8 cellular contexts compared by ENCODE assay signal in genomic region chrX:138128025-138128671, GRCh38.
DNase-seq lines count a peak whose midpoint lies in the region; ATAC-seq and TF ChIP-seq lines count a peak whose summit lies in the region.

No MANE protein-coding gene starts in this region.

- DNase-seq in activated naive CD4-positive, alpha-beta T cell treated with anti-CD3 and anti-CD28 coated beads, Interleukin-2, amount 10 ng/mL, durations not matched to agents 7 days and 5 days = peak; percentile 19
- DNase-seq in activated naive CD4-positive, alpha-beta T cell treated with Interleukin-2 at 50 U/mL for 16 hours = no peak
- DNase-seq in GM20000 (ENCODE audit: low spot score) (peak; percentile 10), RPMI8226 (peak; percentile 38), fibroblast of pulmonary artery (ENCODE audit: low read depth) (peak; percentile 22), retina (peak; percentile 61), OCI-M2 (lab: John Stamatoyannopoulos, UW; ENCODE audit: unreplicated experiment) (no peak)

- no peak overlapping the region for H3K27ac Mint-ChIP-seq in activated naive CD4-positive, alpha-beta T cell treated with anti-CD3 and anti-CD28 coated beads, Interleukin-2, amount 10 ng/mL, durations not matched to agents 7 days and 5 days

- ATAC-seq in HG03469 (IDR thresholded peaks at IDR 0.05; ENCODE audit: unreplicated experiment) = peak; percentile 79

- TF ChIP-seq CTCF in GM20000 (IDR thresholded peaks at IDR 0.05; ENCODE audit: extremely low read depth, missing control alignments) = no peak
- peak; percentile 48 for TF ChIP-seq CTCF in fibroblast of pulmonary artery (IDR thresholded peaks at IDR 0.05; ENCODE audit: low read length, missing control alignments)

- CTCF ChIA-PET in activated naive CD4-positive, alpha-beta T cell treated with anti-CD3 and anti-CD28 coated beads, Interleukin-2, amount 10 ng/mL, durations not matched to agents 7 days and 5 days (lab: Charles Lee) = interaction anchor here (1.3 kb wide), 1 partner anchor 609 kb away, joined by 3 read pairs; no protein-coding TSS in a partner anchor

- H3K4me1 Mint-ChIP-seq in activated naive CD4-positive, alpha-beta T cell treated with anti-CD3 and anti-CD28 coated beads, Interleukin-2, amount 10 ng/mL, durations not matched to agents 7 days and 5 days = no peaks in the 10 kb centered on the region

- no peaks in the 10 kb centered on the region for H3K27me3 Mint-ChIP-seq in activated naive CD4-positive, alpha-beta T cell treated with anti-CD3 and anti-CD28 coated beads, Interleukin-2, amount 10 ng/mL, durations not matched to agents 7 days and 5 days

- no peaks in the 10 kb centered on the region for H3K36me3 Mint-ChIP-seq in activated naive CD4-positive, alpha-beta T cell treated with anti-CD3 and anti-CD28 coated beads, Interleukin-2, amount 10 ng/mL, durations not matched to agents 7 days and 5 days

- no peak overlapping the region for H3K4me3 Mint-ChIP-seq in activated naive CD4-positive, alpha-beta T cell treated with anti-CD3 and anti-CD28 coated beads, Interleukin-2, amount 10 ng/mL, durations not matched to agents 7 days and 5 days

- no peak overlapping the region for H3K4me3 ChIP-seq in fibroblast of pulmonary artery (replicated peaks; ENCODE audit: low read depth, low read length)

- H3K9me3 Mint-ChIP-seq in activated naive CD4-positive, alpha-beta T cell treated with anti-CD3 and anti-CD28 coated beads, Interleukin-2, amount 10 ng/mL, durations not matched to agents 7 days and 5 days = no peaks in the 10 kb centered on the region

Comparison
In these comparisons a context has a peak if more than half of its experiments do, and no peak if none do; other contexts are left out.
1. DNase-seq: peak in activated naive CD4-positive, alpha-beta T cell treated with anti-CD3 and anti-CD28 coated beads, Interleukin-2, amount 10 ng/mL, durations not matched to agents 7 days and 5 days (single experiment), GM20000 (single experiment), RPMI8226 (single experiment), fibroblast of pulmonary artery (single experiment) and retina (single experiment); none in activated naive CD4-positive, alpha-beta T cell treated with Interleukin-2 at 50 U/mL for 16 hours (single experiment) and OCI-M2 (single experiment).